Comparison of ENCODE assay signal across 9 cellular contexts in the genomic region with DNA sequence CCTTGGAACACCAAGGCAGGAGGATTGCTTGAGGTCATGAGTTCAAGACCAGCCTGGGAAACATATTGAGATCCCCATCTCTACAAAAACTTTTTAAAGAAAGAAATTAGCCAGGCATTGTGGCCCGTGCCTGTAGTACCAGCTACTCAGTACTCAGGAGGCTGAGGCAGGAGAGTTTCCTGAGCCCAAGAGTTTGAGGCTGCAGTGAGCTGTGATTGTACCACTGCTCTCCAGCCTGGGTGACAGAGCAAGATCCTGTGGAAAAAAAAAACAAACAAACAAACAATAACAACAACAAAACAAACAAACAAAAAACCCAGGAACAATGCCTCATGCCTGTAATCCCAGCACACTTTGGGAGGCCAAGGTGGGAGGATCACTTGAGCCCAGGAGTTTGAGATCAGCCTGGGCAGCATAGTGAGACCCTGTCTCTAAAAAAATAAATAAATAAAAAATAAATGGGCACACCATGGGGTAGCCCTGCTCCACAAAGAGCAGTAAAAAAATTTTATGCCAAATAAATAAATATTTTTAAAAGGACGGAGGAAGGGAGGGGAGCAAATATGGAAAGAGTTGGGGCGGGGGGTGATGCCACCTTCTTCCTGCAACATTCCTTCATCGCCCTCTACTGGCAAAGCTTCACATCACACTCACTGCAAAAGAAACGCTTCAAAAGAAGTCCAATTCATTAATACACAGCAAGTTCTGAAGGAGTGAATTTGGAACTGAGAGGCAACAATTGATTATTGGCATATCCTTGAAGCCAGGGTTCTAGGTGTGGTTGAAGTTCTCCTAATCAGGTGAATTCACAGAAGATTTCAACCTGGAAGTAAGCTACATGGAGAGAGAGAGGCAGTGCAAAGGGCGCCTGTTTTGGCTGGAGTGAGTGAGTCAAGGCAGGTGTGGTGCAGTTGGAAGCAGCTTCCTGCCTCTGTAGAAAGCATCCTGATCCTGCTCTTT. TPM values are rescaled to one million over a fixed set of nuclear protein-coding genes. Genes with fewer than 3 reads are reported as not detected.
DNase-seq lines count a peak whose midpoint lies in the region; ATAC-seq and TF ChIP-seq lines count a peak whose summit lies in the region.
"Had no signal": no experiment of that assay in that cellular context is flagged by ENCODE, and none has a peak within 500 bp of the region (broad histone marks: within the 10 kb centered on the region; RNA-seq: fewer than 3 reads in every experiment).

No MANE protein-coding gene starts in this region.

- H3K4me3 Mint-ChIP-seq in CD4-positive, alpha-beta T cell: no peak overlapping the region
- no peak overlapping the region for H3K4me3 Mint-ChIP-seq in activated CD4-positive, alpha-beta T cell treated with anti-CD3 and anti-CD28 coated beads, Interleukin-2, amount 10 ng/mL, durations not matched to agents 7 days and 5 days
- no peak overlapping the region for H3K4me3 Mint-ChIP-seq in memory B cell
- H3K4me3 Mint-ChIP-seq: T-helper 1 cell treated with Interleukin-12 subunit alpha and Interleukin-12 subunit beta and Interleukin-4 antibody, amounts not matched to agents 30 μg/mL and 1 μg/mL, for 36 hours had no signal

- no peak overlapping the region for H3K27ac ChIP-seq in CD4-positive, alpha-beta T cell (ENCODE audit: low read depth, low read length)

- H3K4me1 Mint-ChIP-seq in CD4-positive, alpha-beta T cell (ENCODE audit: low read depth): peaks cover 13% of the 10 kb centered on the region
- H3K4me1 Mint-ChIP-seq in activated CD4-positive, alpha-beta T cell treated with anti-CD3 and anti-CD28 coated beads, Interleukin-2, amount 10 ng/mL, durations not matched to agents 7 days and 5 days: peaks cover 15% of the 10 kb centered on the region
- H3K4me1 Mint-ChIP-seq in memory B cell: peaks cover 10% of the 10 kb centered on the region

- H3K27me3 Mint-ChIP-seq in CD4-positive, alpha-beta T cell: no peaks in the 10 kb centered on the region
- peaks cover 4% of the 10 kb centered on the region for H3K27me3 Mint-ChIP-seq in activated CD4-positive, alpha-beta T cell treated with anti-CD3 and anti-CD28 coated beads, Interleukin-2, amount 10 ng/mL, durations not matched to agents 7 days and 5 days
- H3K27me3 Mint-ChIP-seq in memory B cell: peaks cover 3% of the 10 kb centered on the region

- CTCF ChIA-PET in CD4-positive, alpha-beta T cell (lab: Charles Lee): interaction anchor here (0.6 to 6.9 kb wide), 16 partner anchors 10 to 425 kb away, joined by 3 to 73 read pairs (median 6); a partner anchor contains a TSS
- CTCF ChIA-PET in activated CD4-positive, alpha-beta T cell treated with anti-CD3 and anti-CD28 coated beads, Interleukin-2, amount 10 ng/mL, durations not matched to agents 7 days and 5 days (lab: Charles Lee): interaction anchor here (0.6 to 6.1 kb wide), 15 partner anchors 8 to 165 kb away, joined by 3 to 49 read pairs (median 4); a partner anchor contains a TSS

- H3K27me3 ChIP-seq in CD4-positive, alpha-beta T cell (ENCODE audit: control insufficient read depth, insufficient read depth, low read length): no peaks in the 10 kb centered on the region

- POLR2A ChIA-PET in CD4-positive, alpha-beta T cell (lab: Charles Lee): interaction anchor here (0.6 to 2.8 kb wide), 9 partner anchors 9 to 229 kb away, joined by 3 to 18 read pairs (median 4); a partner anchor contains a TSS
- POLR2A ChIA-PET in activated CD4-positive, alpha-beta T cell treated with anti-CD3 and anti-CD28 coated beads, Interleukin-2, amount 10 ng/mL, durations not matched to agents 7 days and 5 days (lab: Charles Lee): no interaction called here

- peak; percentile 83 for ATAC-seq in CD4-positive, alpha-beta T cell (ENCODE audit: poor library complexity)
- ATAC-seq in GM19452 (IDR thresholded peaks at IDR 0.05; ENCODE audit: unreplicated experiment) (peak; percentile 13), memory B cell (ENCODE audit: low read depth) (peak; percentile 66), HG03565 (IDR thresholded peaks at IDR 0.05; ENCODE audit: unreplicated experiment) (no peak)

- peak; percentile 98 for TF ChIP-seq CTCF in CD4-positive, alpha-beta T cell (IDR thresholded peaks at IDR 0.05)

- intact Hi-C loops in CD4-positive, alpha-beta T cell (cut with DNase I, micrococcal nuclease): loop anchor here (1.0 to 10.0 kb wide), 5 partner anchors 66 to 427 kb away; a partner anchor contains a TSS

- no peaks in the 10 kb centered on the region for H3K9me3 ChIP-seq in CD4-positive, alpha-beta T cell (ENCODE audit: control insufficient read depth, low read length)

- no peaks in the 10 kb centered on the region for H3K36me3 Mint-ChIP-seq in CD4-positive, alpha-beta T cell (ENCODE audit: low read depth)
- H3K36me3 Mint-ChIP-seq in activated CD4-positive, alpha-beta T cell treated with anti-CD3 and anti-CD28 coated beads, Interleukin-2, amount 10 ng/mL, durations not matched to agents 7 days and 5 days (ENCODE audit: low read depth): no peaks in the 10 kb centered on the region
- no peaks in the 10 kb centered on the region for H3K36me3 Mint-ChIP-seq in memory B cell

- H3K9me3 Mint-ChIP-seq in CD4-positive, alpha-beta T cell: no peaks in the 10 kb centered on the region
- no peaks in the 10 kb centered on the region for H3K9me3 Mint-ChIP-seq in activated CD4-positive, alpha-beta T cell treated with anti-CD3 and anti-CD28 coated beads, Interleukin-2, amount 10 ng/mL, durations not matched to agents 7 days and 5 days
- H3K9me3 Mint-ChIP-seq in memory B cell: no peaks in the 10 kb centered on the region
- H3K9me3 Mint-ChIP-seq: T-helper 1 cell treated with Interleukin-12 subunit alpha and Interleukin-12 subunit beta and Interleukin-4 antibody, amounts not matched to agents 30 μg/mL and 1 μg/mL, for 36 hours had no signal

- peak; percentile 39 to 68 (median 64) for DNase-seq in CD4-positive, alpha-beta T cell
- DNase-seq in NCI-H2196 treated with DMSO at 0.1 percent for 48 hours (lab: John Stamatoyannopoulos, UW; ENCODE audit: unreplicated experiment): peak; percentile 7
- DNase-seq in activated CD4-positive, alpha-beta T cell treated with anti-CD3 and anti-CD28 coated beads, Interleukin-2, amount 10 ng/mL, durations not matched to agents 7 days and 5 days: peak; percentile 81
- peak; percentile 75 for DNase-seq in dedifferentiated amniotic fluid mesenchymal stem cell (ENCODE audit: extremely low spot score)
- DNase-seq in memory B cell (ENCODE audit: low spot score in 2 of 2): peak; percentile 68
- DNase-seq in stimulated activated CD8-positive, alpha-beta memory T cell treated with anti-CD3 and anti-CD28 coated beads, Interleukin-2, amount 100 ng/mL, for 48 hours (ENCODE audit: low read depth in 2 of 2): peak; percentile 44 to 47

- H3K27ac Mint-ChIP-seq in CD4-positive, alpha-beta T cell: no peak overlapping the region
- H3K27ac Mint-ChIP-seq in activated CD4-positive, alpha-beta T cell treated with anti-CD3 and anti-CD28 coated beads, Interleukin-2, amount 10 ng/mL, durations not matched to agents 7 days and 5 days: no peak overlapping the region
- H3K27ac Mint-ChIP-seq in memory B cell: no peak overlapping the region

RNA-seq across cellular contexts. Expression of a gene that starts 8.8 kb away (rescaled TPM):
- total RNA-seq in CD4-positive, alpha-beta T cell: 10 to 100 TPM; 38.2 to 43.8 TPM
- total RNA-seq in activated CD4-positive, alpha-beta T cell treated with anti-CD3 and anti-CD28 coated beads, Interleukin-2, amount 10 ng/mL, durations not matched to agents 7 days and 5 days: 10 to 100 TPM; 57.4 to 68.7 TPM

RNA-seq across cellular contexts. Expression of a gene that starts 37.8 kb away (rescaled TPM):
- 1 to 10 TPM; 1.3 to 1.6 TPM for total RNA-seq in CD4-positive, alpha-beta T cell
- 1 to 10 TPM; 1.4 to 2.5 TPM for total RNA-seq in activated CD4-positive, alpha-beta T cell treated with anti-CD3 and anti-CD28 coated beads, Interleukin-2, amount 10 ng/mL, durations not matched to agents 7 days and 5 days

Comparison
In these comparisons a context has a peak if more than half of its experiments do, and no peak if none do; other contexts are left out.
1. DNase-seq: peak in every context shown above with its lines; median percentile 81 in activated CD4-positive, alpha-beta T cell treated with anti-CD3 and anti-CD28 coated beads, Interleukin-2, amount 10 ng/mL, durations not matched to agents 7 days and 5 days; 75 in dedifferentiated amniotic fluid mesenchymal stem cell; 68 in memory B cell; 64 in CD4-positive, alpha-beta T cell; 46 in stimulated activated CD8-positive, alpha-beta memory T cell treated with anti-CD3 and anti-CD28 coated beads, Interleukin-2, amount 100 ng/mL, for 48 hours; 7 in NCI-H2196 treated with DMSO at 0.1 percent for 48 hours.